ENCODE assay signal across 22 cellular contexts in the genomic region with DNA sequence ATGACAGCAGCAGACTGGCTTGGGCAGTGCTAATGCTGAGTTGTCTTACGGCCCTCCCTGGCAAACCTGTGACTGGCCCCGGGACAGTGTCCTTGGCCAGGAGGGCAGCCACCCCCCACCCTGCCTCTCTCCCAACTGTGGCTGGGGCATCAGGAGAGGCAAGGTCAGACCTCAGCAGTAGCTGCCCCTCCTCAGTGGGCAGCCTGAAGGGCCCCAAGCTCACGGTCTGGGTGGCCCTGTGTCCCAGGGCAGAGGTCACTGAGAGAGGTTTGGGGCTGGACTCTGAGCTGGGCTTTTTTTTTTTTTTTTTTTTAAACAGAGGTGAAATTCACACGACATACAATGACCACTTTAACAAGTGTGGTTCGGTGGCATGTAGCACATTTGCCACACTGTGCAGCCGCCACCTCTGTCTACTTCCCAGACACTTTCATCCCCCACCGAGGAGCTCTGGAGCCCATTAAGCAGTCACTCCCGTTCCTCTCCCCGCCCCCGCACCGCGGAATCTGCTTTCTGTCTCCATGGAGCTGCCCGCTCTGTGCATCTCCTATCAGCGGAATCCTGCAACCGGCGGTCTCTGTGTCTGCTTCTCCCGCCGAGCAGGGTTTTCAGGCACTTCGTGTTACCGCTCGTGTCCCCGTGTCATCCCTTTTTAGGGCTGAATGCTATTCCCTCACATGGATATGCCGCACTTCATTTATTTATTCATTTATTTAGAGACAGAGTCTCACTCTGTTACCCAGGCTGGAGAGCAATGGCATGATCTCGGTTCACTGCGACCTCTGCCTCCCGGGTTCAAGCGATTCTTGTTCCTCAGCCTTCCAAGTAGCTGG.
DNase-seq lines count a peak whose midpoint lies in the region; ATAC-seq and TF ChIP-seq lines count a peak whose summit lies in the region.
"Had no signal": no experiment of that assay in that cellular context is flagged by ENCODE, and none has a peak within 500 bp of the region (broad histone marks: within the 10 kb centered on the region; RNA-seq: fewer than 3 reads in every experiment).

No MANE protein-coding gene starts in this region.

- no peak for TF ChIP-seq CTCF in Panc1 (IDR thresholded peaks at IDR 0.05)
- TF ChIP-seq CTCF in hepatocyte (IDR thresholded peaks at IDR 0.05; ENCODE audit: poor library complexity) = no peak
- TF ChIP-seq CTCF in osteoblast (IDR thresholded peaks at IDR 0.05; ENCODE audit: extremely low read depth, low read depth, low read length) = no peak

- DNase-seq in Ammon's horn (ENCODE audit: low spot score) (peak; percentile 26), Panc1 (ENCODE audit: low read depth, low spot score) (no peak), hepatocyte (ENCODE audit: low spot score) (peak; percentile 38), nucleus accumbens (lab: John Stamatoyannopoulos, UW) (peak in 38 of 56 donors; percentile 2 to 86 (median 32)), RKO (ENCODE audit: low spot score) (no peak), osteoblast (ENCODE audit: insufficient read length, low spot score, missing footprints) (no peak)
- DNase-seq: Calu3; CD4-positive, alpha-beta memory T cell; DMS53; H7; IMR-90; Karpas-422; NCI-H1417 treated with DMSO at 0.1 percent for 48 hours; NCI-H187 treated with DMSO at 0.1 percent for 48 hours; NCI-H2227 treated with DMSO at 0.1 percent for 48 hours; NCI-H524; SIG-M5 had no signal

- in situ Hi-C loops in Panc1 (cut with HindIII; ENCODE audit: low pct_unique_long_range_greater_than_20kb, low sequenced_read_pairs) = no loop called here

- ATAC-seq in Panc1 = peak; percentile 45
- no peak for ATAC-seq in GM21381 (IDR thresholded peaks at IDR 0.05; ENCODE audit: unreplicated experiment)
- ATAC-seq: A549 had no signal

- WGBS in hepatocyte (ENCODE audit: low lambda C conversion rate, missing lambda C conversion rate) = 70% methylated on average over 25 of the region's 27 CpGs

- H3K36me3 ChIP-seq in Panc1 (ENCODE audit: control insufficient read depth, insufficient read depth, low read length) = no peaks in the 10 kb centered on the region
- no peaks in the 10 kb centered on the region for H3K36me3 ChIP-seq in hepatocyte (replicated peaks; ENCODE audit: insufficient read depth, low read depth)
- H3K36me3 ChIP-seq in osteoblast (ENCODE audit: insufficient read depth, low read length) = no peaks in the 10 kb centered on the region
- H3K36me3 ChIP-seq: BLaER1 had no signal

- CTCF ChIA-PET in Panc1 (lab: Charles Lee) = interaction anchor here (0.7 kb wide), 2 partner anchors 62 to 73 kb away, joined by 6 to 9 read pairs; no protein-coding TSS in a partner anchor

- intact Hi-C loops in Panc1 (cut with micrococcal nuclease; ENCODE audit: unreplicated experiment) = no loop called here

- H3K4me2 ChIP-seq in hepatocyte (no peak overlapping the region), osteoblast (ENCODE audit: insufficient read depth, low read length) (no peak overlapping the region)
- H3K4me2 ChIP-seq: A549, BLaER1 had no signal

- H3K27ac ChIP-seq in Panc1 (ENCODE audit: low read length) = peak overlapping the region; percentile 49
- no peak overlapping the region for H3K27ac ChIP-seq in hepatocyte
- H3K27ac ChIP-seq in osteoblast (ENCODE audit: low read depth, low read length) = no peak overlapping the region
- H3K27ac ChIP-seq: A549, BLaER1, HL-60, RWPE1 had no signal

- peaks cover 17% of the 10 kb centered on the region for H3K4me1 ChIP-seq in Panc1 (ENCODE audit: control insufficient read depth, insufficient read depth, low read length)
- H3K4me1 ChIP-seq in hepatocyte (ENCODE audit: insufficient read depth) = peaks cover 15% of the 10 kb centered on the region
- no peaks in the 10 kb centered on the region for H3K4me1 ChIP-seq in osteoblast (ENCODE audit: insufficient read depth, low read length)
- H3K4me1 ChIP-seq: A549 had no signal

- H3K27me3 ChIP-seq in Panc1 (ENCODE audit: control insufficient read depth, insufficient read depth, low read length) = no peaks in the 10 kb centered on the region
- H3K27me3 ChIP-seq in hepatocyte = no peaks in the 10 kb centered on the region
- H3K27me3 ChIP-seq in osteoblast (ENCODE audit: insufficient read depth, low read length) = peaks cover 22% of the 10 kb centered on the region

- H3K79me2 ChIP-seq in hepatocyte (no peaks in the 10 kb centered on the region), osteoblast (ENCODE audit: insufficient read depth, low read length) (no peaks in the 10 kb centered on the region)

- H3K9me3 ChIP-seq in Panc1 (ENCODE audit: control insufficient read depth, insufficient read depth, low read depth, low read length) = no peaks in the 10 kb centered on the region
- no peaks in the 10 kb centered on the region for H3K9me3 ChIP-seq in hepatocyte (ENCODE audit: low read depth)
- H3K9me3 ChIP-seq in osteoblast (ENCODE audit: low read depth, low read length) = no peaks in the 10 kb centered on the region

- H3K9me2 ChIP-seq in hepatocyte (replicated peaks; ENCODE audit: insufficient read depth) = no peaks in the 10 kb centered on the region

- POLR2A ChIA-PET in Panc1 (lab: Charles Lee) = interaction anchor here (0.6 kb wide), 2 partner anchors 59 to 99 kb away, joined by 9 read pairs; no protein-coding TSS in a partner anchor

- H4K20me1 ChIP-seq in hepatocyte (ENCODE audit: insufficient read depth, poor library complexity, severe bottlenecking) (no peaks in the 10 kb centered on the region), osteoblast (ENCODE audit: insufficient read depth, low read length) (no peaks in the 10 kb centered on the region)

- H3K4me3 ChIP-seq in Panc1 (ENCODE audit: low read depth in 2 of 2, low read length in 2 of 2) (no peak overlapping the region), hepatocyte (no peak overlapping the region), osteoblast (ENCODE audit: insufficient read depth, low read length) (no peak overlapping the region)
- H3K4me3 ChIP-seq: A549, BLaER1 had no signal

- no peak overlapping the region for H2AFZ ChIP-seq in hepatocyte
- H2AFZ ChIP-seq in osteoblast (ENCODE audit: low read length) = no peak overlapping the region

- no TSS peak for BruUV-seq in Panc1 (replicated peaks; lab: Mats Ljungman, UMichigan)

Comparison
In these comparisons a context has a peak if more than half of its experiments do, and no peak if none do; other contexts are left out.
1. DNase-seq: peak in Ammon's horn (single experiment), hepatocyte (single experiment) and nucleus accumbens (38 of 56); none in Panc1 (single experiment), RKO (single experiment) and osteoblast (single experiment).